In genomic region chr14:54197369-54197768, GRCh38 we compare ENCODE assay signal across 28 cellular contexts.
"Had no signal": no experiment of that assay in that cellular context is flagged by ENCODE, and none has a peak within 500 bp of the region (broad histone marks: within the 10 kb centered on the region; RNA-seq: fewer than 3 reads in every experiment).

No MANE protein-coding gene starts in this region.

- H3K27ac ChIP-seq: dorsolateral prefrontal cortex, epithelial cell of prostate, foreskin keratinocyte, gastroesophageal sphincter, heart left ventricle, psoas muscle, skin epidermis, suprapubic skin, vagina had no signal

- H3K4me3 ChIP-seq: dorsolateral prefrontal cortex, gastroesophageal sphincter, heart left ventricle, psoas muscle, skin epidermis, suprapubic skin, vagina had no signal

- H3K27me3 ChIP-seq: dorsolateral prefrontal cortex, foreskin keratinocyte, gastroesophageal sphincter, heart left ventricle, suprapubic skin, vagina had no signal

- H3K9me3 ChIP-seq: gastroesophageal sphincter, psoas muscle, suprapubic skin, vagina had no signal

- DNase-seq: dorsolateral prefrontal cortex; effector CD4-positive, alpha-beta T cell; foreskin keratinocyte; heart left ventricle; hippocampal formation; immature natural killer cell; islet precursor cell; kidney glomerular epithelial cell; left colon; left ventricle myocardium superior; mesenchymal stem cell; midbrain; naive thymus-derived CD4-positive, alpha-beta T cell; nucleus accumbens; psoas muscle; right cardiac atrium; stimulated activated CD4-positive, alpha-beta T cell treated with anti-CD3 and anti-CD28 coated beads, Interleukin-15, amount 100 ng/mL, for 24 hours; stimulated activated CD4-positive, alpha-beta T cell treated with anti-CD3 and anti-CD28 coated beads, Interleukin-4, amount 100 ng/mL, for 1 hour; stimulated activated CD8-positive, alpha-beta memory T cell treated with anti-CD3 and anti-CD28 coated beads, Interleukin-4, amount 100 ng/mL, for 48 hours; stimulated activated naive CD4-positive, alpha-beta T cell; stimulated activated naive CD8-positive, alpha-beta T cell treated with anti-CD3 and anti-CD28 coated beads, Interleukin-15, amount 100 ng/mL, for 72 hours; trophoblast cell had no signal

- H3K4me1 ChIP-seq: foreskin keratinocyte, gastroesophageal sphincter, heart left ventricle, psoas muscle, suprapubic skin, vagina had no signal

- ATAC-seq: esophagus mucosa; foreskin keratinocyte; gastroesophageal sphincter; heart left ventricle; left colon; left ventricle myocardium superior; naive thymus-derived CD4-positive, alpha-beta T cell; psoas muscle; right cardiac atrium; stimulated activated naive CD8-positive, alpha-beta T cell treated with anti-CD3 and anti-CD28 coated beads, Interleukin-15, amount 100 ng/mL, for 72 hours had no signal

- H3K36me3 ChIP-seq: gastroesophageal sphincter, heart left ventricle, suprapubic skin, vagina had no signal
